Comparison of ENCODE assay signal across 11 cellular contexts in the genomic region with DNA sequence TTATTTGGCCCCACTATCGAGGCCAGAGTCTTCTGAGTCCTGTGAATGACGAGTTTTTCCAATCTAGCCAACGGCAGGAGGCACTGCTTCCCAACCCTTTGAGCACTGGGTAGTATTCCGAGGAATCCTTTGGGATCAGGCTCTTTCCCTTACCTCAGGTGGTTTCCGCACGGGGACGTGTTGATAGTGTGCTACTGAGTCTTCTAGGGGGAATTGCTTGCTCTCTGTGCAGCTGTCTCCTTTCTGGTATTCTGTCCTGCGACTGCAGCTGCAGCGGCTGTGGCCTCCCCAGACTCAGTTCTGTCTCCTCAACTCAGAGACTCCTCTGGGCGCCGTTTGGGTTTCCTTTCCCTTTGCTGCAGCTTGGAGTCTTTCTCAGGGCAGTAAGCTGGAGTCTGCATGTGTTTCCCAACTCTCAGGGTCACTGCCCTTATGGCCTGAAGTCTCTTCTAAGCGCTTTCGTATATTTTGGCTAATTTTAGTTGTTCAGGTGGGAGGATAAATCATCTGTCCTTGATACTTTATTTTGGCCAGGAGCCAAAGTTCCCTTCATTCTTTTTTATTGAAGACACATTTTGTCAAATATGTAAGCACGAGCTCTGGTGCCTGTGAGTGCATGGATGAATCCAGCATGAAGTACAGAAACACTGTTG.
DNase-seq lines count a peak whose midpoint lies in the region; ATAC-seq and TF ChIP-seq lines count a peak whose summit lies in the region.
"Had no signal": no experiment of that assay in that cellular context is flagged by ENCODE, and none has a peak within 500 bp of the region (broad histone marks: within the 10 kb centered on the region; RNA-seq: fewer than 3 reads in every experiment).

No MANE protein-coding gene starts in this region.

- no peak overlapping the region for H3K4me3 Mint-ChIP-seq in CD8-positive, alpha-beta T cell
- peak overlapping the region in 1 of 8 donors; percentile 24 for H3K4me3 Mint-ChIP-seq in naive B cell
- H3K4me3 Mint-ChIP-seq: stimulated activated memory B cell treated with anti-CD40 and anti-IgM and Interleukin-4, amounts not matched to agents 10 μg/mL and 1 μg/mL and 100 μg/mL, for 72 hours had no signal

- CTCF ChIA-PET in CD8-positive, alpha-beta T cell (lab: Charles Lee): interaction anchor here (0.6 to 5.6 kb wide), 5 partner anchors 11 to 397 kb away, joined by 3 to 21 read pairs (median 6); no protein-coding TSS in a partner anchor

- TF ChIP-seq CTCF in CD8-positive, alpha-beta T cell (IDR thresholded peaks at IDR 0.05): no peak
- no peak for TF ChIP-seq CTCF in WERI-Rb-1 (IDR thresholded peaks at IDR 0.05; ENCODE audit: low read depth, low read length)

- peaks cover 14% of the 10 kb centered on the region for H3K36me3 Mint-ChIP-seq in CD8-positive, alpha-beta T cell
- H3K36me3 Mint-ChIP-seq in naive B cell: peaks cover 0 to 7% of the 10 kb centered on the region in 2 donors

- H3K9me3 ChIP-seq in CD8-positive, alpha-beta T cell (ENCODE audit: low read length): no peaks in the 10 kb centered on the region
- no peaks in the 10 kb centered on the region for H3K9me3 ChIP-seq in WERI-Rb-1 (ENCODE audit: severe bottlenecking)
- H3K9me3 ChIP-seq: neutrophil had no signal

- H3K27ac ChIP-seq in CD8-positive, alpha-beta T cell (ENCODE audit: low read depth, low read length): no peak overlapping the region
- H3K27ac ChIP-seq in epithelial cell of prostate (peak overlapping the region; percentile 81), WERI-Rb-1 (no peak overlapping the region)
- H3K27ac ChIP-seq: neutrophil had no signal

- POLR2A ChIA-PET in CD8-positive, alpha-beta T cell (lab: Charles Lee): interaction anchor here (0.6 to 0.7 kb wide), 2 partner anchors 12 to 1081 kb away, joined by 3 to 4 read pairs; no protein-coding TSS in a partner anchor

- H3K27me3 Mint-ChIP-seq in CD8-positive, alpha-beta T cell (ENCODE audit: low read depth): no peaks in the 10 kb centered on the region
- no peaks in the 10 kb centered on the region for H3K27me3 Mint-ChIP-seq in naive B cell
- H3K27me3 Mint-ChIP-seq: stimulated activated memory B cell treated with anti-CD40 and anti-IgM and Interleukin-4, amounts not matched to agents 10 μg/mL and 1 μg/mL and 100 μg/mL, for 72 hours had no signal

- no peaks in the 10 kb centered on the region for H3K27me3 ChIP-seq in CD8-positive, alpha-beta T cell (ENCODE audit: insufficient read depth, low read length)
- no peaks in the 10 kb centered on the region for H3K27me3 ChIP-seq in WERI-Rb-1 (ENCODE audit: insufficient read depth, low read depth, severe bottlenecking)
- H3K27me3 ChIP-seq: neutrophil had no signal

- peaks cover 87% of the 10 kb centered on the region for H3K4me1 Mint-ChIP-seq in CD8-positive, alpha-beta T cell (ENCODE audit: low read depth)
- peaks cover 75 to 89% (median 83%) of the 10 kb centered on the region in 3 donors for H3K4me1 Mint-ChIP-seq in naive B cell

- H3K4me3 ChIP-seq in CD8-positive, alpha-beta T cell (ENCODE audit: low read depth, low read length): no peak overlapping the region
- H3K4me3 ChIP-seq in WERI-Rb-1 (ENCODE audit: low read depth, low read length): no peak overlapping the region

- no peak for DNase-seq in CD8-positive, alpha-beta T cell
- DNase-seq in NCI-H69 (lab: John Stamatoyannopoulos, UW) (peak; percentile 74), epithelial cell of prostate (ENCODE audit: low read depth, low spot score) (no peak), naive B cell (no peak), WERI-Rb-1 (no peak), A172 (ENCODE audit: low spot score) (no peak), NCI-H524 treated with DMSO at 0.1 percent for 48 hours (lab: John Stamatoyannopoulos, UW) (no peak)
- DNase-seq in activated CD8-positive, alpha-beta memory T cell treated with anti-CD3 and anti-CD28 coated beads, Interleukin-2, amount 50 U/mL, for 48 hours: no peak
- DNase-seq: OCI-M1 had no signal

- peaks cover 27% of the 10 kb centered on the region for H3K4me1 ChIP-seq in CD8-positive, alpha-beta T cell (ENCODE audit: insufficient read depth, low read length)

- ATAC-seq in CD8-positive, alpha-beta T cell: no peak
- no peak for ATAC-seq in naive B cell (ENCODE audit: low read depth in 2 of 2)
- ATAC-seq: stimulated activated memory B cell treated with anti-CD40 and anti-IgM and Interleukin-4, amounts not matched to agents 10 μg/mL and 1 μg/mL and 100 μg/mL, for 72 hours had no signal

- H3K27ac Mint-ChIP-seq in CD8-positive, alpha-beta T cell: peak overlapping the region; percentile 80
- peak overlapping the region in 5 of 6 donors; percentile 62 to 91 (median 64) for H3K27ac Mint-ChIP-seq in naive B cell
- H3K27ac Mint-ChIP-seq: stimulated activated memory B cell treated with anti-CD40 and anti-IgM and Interleukin-4, amounts not matched to agents 10 μg/mL and 1 μg/mL and 100 μg/mL, for 72 hours had no signal

- no peaks in the 10 kb centered on the region for H3K36me3 ChIP-seq in CD8-positive, alpha-beta T cell (ENCODE audit: insufficient read depth, low read length)
- no peaks in the 10 kb centered on the region; the same call in 1 of the 2 replicates for H3K36me3 ChIP-seq in WERI-Rb-1
- H3K36me3 ChIP-seq: neutrophil had no signal

- intact Hi-C loops in CD8-positive, alpha-beta T cell (cut with DNase I, micrococcal nuclease): no loop called here

- H3K9me3 Mint-ChIP-seq in CD8-positive, alpha-beta T cell: no peaks in the 10 kb centered on the region
- H3K9me3 Mint-ChIP-seq in naive B cell: no peaks in the 10 kb centered on the region
